ENCODE assay signal across 11 cellular contexts in the genomic region with DNA sequence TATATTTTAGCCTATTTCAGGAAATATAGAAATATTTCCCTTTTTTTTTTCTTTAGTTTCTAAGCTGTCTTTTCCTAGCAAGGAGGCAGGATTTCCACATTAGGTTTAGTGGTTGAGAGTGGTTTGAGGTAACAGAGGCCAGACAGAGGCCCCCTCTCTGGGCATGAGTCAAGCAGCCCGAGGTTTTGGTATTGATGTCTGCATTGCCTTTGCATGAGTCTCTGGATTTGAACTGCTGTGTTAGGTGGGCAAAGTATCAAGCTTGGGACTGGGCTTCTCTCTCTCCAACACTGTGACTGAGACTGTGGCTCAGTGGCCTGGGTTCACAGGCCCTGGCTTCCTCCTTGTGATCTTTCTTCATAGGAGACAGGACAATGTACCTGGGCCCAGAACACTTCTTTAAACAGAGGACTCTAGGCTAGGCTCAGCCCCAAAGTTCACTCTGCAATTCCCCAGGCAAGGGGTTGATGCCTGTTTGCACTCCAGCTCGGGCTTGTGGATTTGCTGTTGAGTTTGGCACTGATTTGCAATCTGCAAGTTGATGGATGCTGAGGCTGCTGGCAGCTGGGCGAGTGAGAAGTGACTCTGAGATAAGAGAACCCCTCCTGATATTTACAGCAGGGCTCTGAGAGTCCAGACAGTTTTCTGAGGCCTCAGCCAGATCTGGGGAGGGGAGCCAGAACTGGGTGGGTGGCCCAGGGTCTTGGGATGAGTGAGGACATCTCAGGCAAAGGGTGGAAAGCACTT.
"Had no signal": no experiment of that assay in that cellular context is flagged by ENCODE, and none has a peak within 500 bp of the region (broad histone marks: within the 10 kb centered on the region; RNA-seq: fewer than 3 reads in every experiment).

No MANE protein-coding gene starts in this region.

- H3K4me1 ChIP-seq: tibial artery had no signal

- H3K4me3 Mint-ChIP-seq: activated T-cell treated with anti-CD3 and anti-CD28 coated beads, Interleukin-2, amount 50 U/mL, for 24 hours; memory B cell; nephron progenitor cell had no signal

- H3K9me3 ChIP-seq: tibial artery had no signal

- H3K4me1 Mint-ChIP-seq: memory B cell had no signal

- H3K36me3 Mint-ChIP-seq: activated naive CD4-positive, alpha-beta T cell treated with anti-CD3 and anti-CD28 coated beads, Interleukin-2, amount 50 U/mL, for 72 hours; memory B cell had no signal

- H3K27ac Mint-ChIP-seq: activated T-cell treated with anti-CD3 and anti-CD28 coated beads, Interleukin-2, amount 50 U/mL, for 24 hours; memory B cell; nephron progenitor cell had no signal

- DNase-seq: activated CD4-positive, alpha-beta T cell treated with anti-CD3 and anti-CD28 coated beads, Interleukin-2, amount 50 U/mL, for 4 hours; activated effector memory CD4-positive, alpha-beta T cell treated with Interleukin-2 at 50 U/mL for 16 hours; activated T-cell treated with anti-CD3 and anti-CD28 coated beads, Interleukin-2, amount 50 U/mL, for 24 hours; anterior cingulate cortex; dermis blood vessel endothelial cell; hypothalamus; nephron progenitor cell; stimulated activated CD4-positive, alpha-beta T cell treated with anti-CD3 and anti-CD28 coated beads, Interleukin-4, amount 100 ng/mL, for 4 hours; tibial artery had no signal

- H3K9me3 Mint-ChIP-seq: activated naive CD4-positive, alpha-beta T cell treated with anti-CD3 and anti-CD28 coated beads, Interleukin-2, amount 50 U/mL, for 72 hours; activated T-cell treated with anti-CD3 and anti-CD28 coated beads, Interleukin-2, amount 50 U/mL, for 24 hours; memory B cell; nephron progenitor cell had no signal

- H3K4me3 ChIP-seq: tibial artery had no signal

- H3K36me3 ChIP-seq: tibial artery had no signal
